Comparison of ENCODE assay signal across 8 cellular contexts in genomic region chr20:25750765-25751696, GRCh38. TPM values are rescaled to one million over a fixed set of nuclear protein-coding genes. Genes with fewer than 3 reads are reported as not detected.
DNase-seq lines count a peak whose midpoint lies in the region; ATAC-seq and TF ChIP-seq lines count a peak whose summit lies in the region.

No MANE protein-coding gene starts in this region.

- TF ChIP-seq POLR2A in right lobe of liver (IDR thresholded peaks at IDR 0.05) = no peak

- peak; percentile 84 for ATAC-seq in GM19324 (IDR thresholded peaks at IDR 0.05; ENCODE audit: low FRiP score, unreplicated experiment)
- ATAC-seq in right lobe of liver = peak; percentile 97 to 99 (median 99)

- no peaks in the 10 kb centered on the region for H3K27me3 ChIP-seq in AG04450 (ENCODE audit: control insufficient read depth, insufficient read depth, low read length)
- H3K27me3 ChIP-seq in right lobe of liver = no peaks in the 10 kb centered on the region

- 24% methylated on average over 22 of the region's 36 CpGs for WGBS in right lobe of liver (ENCODE audit: insufficient coverage, low coverage, low lambda C conversion rate, missing lambda C conversion rate)

- H3K36me3 ChIP-seq in right lobe of liver = no peaks in the 10 kb centered on the region

- DNase-seq in AG04450 (ENCODE audit: low read depth, low spot score) (no peak), cerebellum (ENCODE audit: low spot score) (peak; percentile 69), right lobe of liver (peak; percentile 51 to 76 (median 70)), cortex of kidney (lab: John Stamatoyannopoulos, UW) (no peak)
- DNase-seq in activated CD4-positive, CD25-positive, alpha-beta regulatory T cell treated with anti-CD3 and anti-CD28 coated beads, Interleukin-2, amount 50 U/mL, for 16 hours (ENCODE audit: low read depth, low spot score) = peak; percentile 34
- DNase-seq in stimulated activated CD4-positive, alpha-beta T cell treated with anti-CD3 and anti-CD28 coated beads, TNF-alpha, amount 100 ng/mL, for 24 hours (ENCODE audit: low read depth in 3 of 3) = peak; percentile 28 to 44 (median 35)

- H3K27ac ChIP-seq in AG04450 (ENCODE audit: low read depth, low read length) = no peak overlapping the region
- no peak overlapping the region for H3K27ac ChIP-seq in right lobe of liver

- CTCF ChIA-PET in AG04450 (lab: Charles Lee) = no interaction called here

- TF ChIP-seq EP300 in Ishikawa (IDR thresholded peaks at IDR 0.05; ENCODE audit: borderline replicate concordance) = no peak

- no peaks in the 10 kb centered on the region for H3K4me1 ChIP-seq in right lobe of liver

- peak overlapping the region; percentile 56 for H3K4me3 ChIP-seq in AG04450 (ENCODE audit: low read depth, low read length)
- H3K4me3 ChIP-seq in right lobe of liver = peak overlapping the region; percentile 31 to 59 (median 53)

- TF ChIP-seq CTCF in AG04450 (IDR thresholded peaks at IDR 0.05; ENCODE audit: low read depth, low read length) = no peak
- no peak for TF ChIP-seq CTCF in right lobe of liver (IDR thresholded peaks at IDR 0.05)

- no peaks in the 10 kb centered on the region for H3K9me3 ChIP-seq in AG04450 (ENCODE audit: control insufficient read depth, insufficient read depth, low read length)
- H3K9me3 ChIP-seq in right lobe of liver = no peaks in the 10 kb centered on the region

- intact Hi-C loops in right lobe of liver (cut with DNase I) = no loop called here

- TF ChIP-seq RAD21 in Ishikawa (IDR thresholded peaks at IDR 0.05; ENCODE audit: low read depth) = no peak

- POLR2A ChIA-PET in AG04450 (lab: Yijun Ruan, JAX) = no interaction called here

TF ChIP-seq in Ishikawa, 13 proteins besides CTCF, POLR2A, EP300 and RAD21:
- TF ChIP-seq, protein P1, sequence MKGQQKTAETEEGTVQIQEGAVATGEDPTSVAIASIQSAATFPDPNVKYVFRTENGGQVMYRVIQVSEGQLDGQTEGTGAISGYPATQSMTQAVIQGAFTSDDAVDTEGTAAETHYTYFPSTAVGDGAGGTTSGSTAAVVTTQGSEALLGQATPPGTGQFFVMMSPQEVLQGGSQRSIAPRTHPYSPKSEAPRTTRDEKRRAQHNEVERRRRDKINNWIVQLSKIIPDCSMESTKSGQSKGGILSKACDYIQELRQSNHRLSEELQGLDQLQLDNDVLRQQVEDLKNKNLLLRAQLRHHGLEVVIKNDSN (IDR thresholded peaks at IDR 0.05) = peak; percentile 23; the same call in 1 of the 2 replicates
- peak; percentile 41; the same call in 1 of the 2 replicates for TF ChIP-seq CREB1 (IDR thresholded peaks at IDR 0.05; ENCODE audit: low read depth)
- no peak for TF ChIP-seq FOXM1 (IDR thresholded peaks at IDR 0.05; ENCODE audit: borderline replicate concordance, low read depth)
- peak; percentile 47; the same call in 1 of the 2 replicates for TF ChIP-seq TAF1 (IDR thresholded peaks at IDR 0.05; ENCODE audit: low read depth)
- TF ChIP-seq MAX (IDR thresholded peaks at IDR 0.05) = peak; percentile 66
- peak; percentile 72 for TF ChIP-seq EGR1 (IDR thresholded peaks at IDR 0.05)

RNA-seq across cellular contexts. Expression of gene ZNF337, which starts 54.4 kb away (rescaled TPM):
- polyA plus RNA-seq in AG04450 (2011; rRNA removed) = 11.3 and 12.9 TPM in 2 replicates
- 14.6 and 17.0 TPM in 2 replicates for polyA minus RNA-seq in AG04450 (2011; rRNA and poly(A)+ RNA removed)
- total RNA-seq in cerebellum (27.6 TPM), right lobe of liver (1 to 10 TPM; 2.9 to 4.8 (median 4.3) TPM)

Comparison
In these comparisons a context has a peak if more than half of its experiments do, and no peak if none do; other contexts are left out.
1. DNase-seq: peak in activated CD4-positive, CD25-positive, alpha-beta regulatory T cell treated with anti-CD3 and anti-CD28 coated beads, Interleukin-2, amount 50 U/mL, for 16 hours (single experiment), cerebellum (single experiment), right lobe of liver (3 of 3) and stimulated activated CD4-positive, alpha-beta T cell treated with anti-CD3 and anti-CD28 coated beads, TNF-alpha, amount 100 ng/mL, for 24 hours (3 of 3); none in AG04450 (single experiment) and cortex of kidney (single experiment).